ENCODE assay signal across 8 cellular contexts in the genomic region with DNA sequence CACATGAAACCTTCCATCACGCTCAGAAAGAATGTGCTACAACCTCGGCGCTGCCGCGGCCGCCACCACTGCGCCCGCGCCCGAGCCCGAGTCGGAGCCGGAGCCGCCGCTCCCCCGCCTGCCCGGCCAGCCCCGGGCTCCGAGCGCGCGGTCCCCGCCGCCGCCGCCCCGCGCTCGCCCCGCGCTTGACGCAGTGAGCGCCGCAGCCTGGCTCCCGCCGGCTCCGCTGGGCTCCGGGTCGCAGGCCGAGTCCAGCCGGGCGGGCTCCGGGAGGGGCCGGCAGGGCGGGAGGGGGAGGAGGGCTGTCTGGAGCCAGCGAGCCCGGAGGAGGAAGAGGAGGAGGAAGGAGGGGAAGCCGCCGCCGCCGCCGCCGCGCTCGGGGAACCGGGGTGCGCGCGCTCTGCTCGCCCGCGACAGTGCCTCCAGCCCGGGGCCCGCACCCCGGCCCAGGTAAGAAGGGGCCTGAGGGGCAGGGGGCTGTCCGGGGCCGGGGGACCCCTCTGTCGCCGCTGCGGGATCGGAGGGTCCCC. TPM values are rescaled to one million over a fixed set of nuclear protein-coding genes. Genes with fewer than 3 reads are reported as not detected.
DNase-seq lines count a peak whose midpoint lies in the region; ATAC-seq and TF ChIP-seq lines count a peak whose summit lies in the region.

No MANE protein-coding gene starts in this region.

- 1% methylated on average over 32 to 44 of the region's 71 CpGs for WGBS in mesodermal cell (ENCODE audit: insufficient coverage in 2 of 2), 2 experiments

- DNase-seq in BJ (ENCODE audit: low read depth) (no peak), COR-L47 (lab: John Stamatoyannopoulos, UW) (no peak)
- DNase-seq in stimulated activated CD4-positive, alpha-beta T cell treated with anti-CD3 and anti-CD28 coated beads, Interleukin-4, amount 100 ng/mL, for 24 hours, result no peak

- CTCF ChIA-PET in BJ (lab: Yijun Ruan, JAX), result no interaction called here

- H3K9me3 Mint-ChIP-seq in dendritic cell treated with granulocyte-macrophage colony-stimulating factor and Interleukin-4, amounts not matched to agents 40 ng/mL and 50 ng/mL, for 4 days, result no peaks in the 10 kb centered on the region

- H3K27me3 ChIP-seq in BJ (ENCODE audit: control insufficient read depth, insufficient read depth, low read length) (peaks cover 13% of the 10 kb centered on the region), HUES48 (ENCODE audit: control insufficient read depth, insufficient read depth, low read length) (peaks cover 81% of the 10 kb centered on the region)

- intact Hi-C loops in dendritic cell treated with granulocyte-macrophage colony-stimulating factor and Interleukin-4, amounts not matched to agents 40 ng/mL and 50 ng/mL, for 4 days (cut with micrococcal nuclease), result loop anchor here (2.0 to 10.0 kb wide), 2 partner anchors 543 to 689 kb away; partner anchors contain the start of gene EIF3B

- peaks cover 11% of the 10 kb centered on the region for H3K4me1 Mint-ChIP-seq in dendritic cell treated with granulocyte-macrophage colony-stimulating factor and Interleukin-4, amounts not matched to agents 40 ng/mL and 50 ng/mL, for 4 days (ENCODE audit: low read depth)

- peak overlapping the region; percentile 6 for H3K4me3 Mint-ChIP-seq in dendritic cell treated with granulocyte-macrophage colony-stimulating factor and Interleukin-4, amounts not matched to agents 40 ng/mL and 50 ng/mL, for 4 days

- H3K9me3 ChIP-seq in HUES48 (ENCODE audit: control insufficient read depth, insufficient read depth, low read length) (no peaks in the 10 kb centered on the region), mesodermal cell (ENCODE audit: control insufficient read depth, low read length) (no peaks in the 10 kb centered on the region)

- no peak overlapping the region for H3K9ac ChIP-seq in HUES48 (ENCODE audit: low read depth, low read length)

- no peaks in the 10 kb centered on the region for H3K36me3 Mint-ChIP-seq in dendritic cell treated with granulocyte-macrophage colony-stimulating factor and Interleukin-4, amounts not matched to agents 40 ng/mL and 50 ng/mL, for 4 days (ENCODE audit: low read depth)

- H3K36me3 ChIP-seq in BJ (ENCODE audit: control insufficient read depth, insufficient read depth, low read length) (no peaks in the 10 kb centered on the region), HUES48 (ENCODE audit: control insufficient read depth, insufficient read depth, low read length) (no peaks in the 10 kb centered on the region), mesodermal cell (ENCODE audit: control insufficient read depth, insufficient read depth, low read length) (no peaks in the 10 kb centered on the region)

- no peak for TF ChIP-seq CTCF in BJ (IDR thresholded peaks at IDR 0.05; ENCODE audit: insufficient read depth, low read depth, low read length)

- H3K27ac Mint-ChIP-seq in dendritic cell treated with granulocyte-macrophage colony-stimulating factor and Interleukin-4, amounts not matched to agents 40 ng/mL and 50 ng/mL, for 4 days, result no peak overlapping the region

- H3K4me1 ChIP-seq in HUES48 (ENCODE audit: control insufficient read depth, insufficient read depth, low read length), result peaks cover 11% of the 10 kb centered on the region; the same call in 1 of the 2 replicates
- peaks cover 18% of the 10 kb centered on the region for H3K4me1 ChIP-seq in mesodermal cell (ENCODE audit: control insufficient read depth, insufficient read depth, low read length, poor library complexity, severe bottlenecking)

- no peak overlapping the region for H3K27ac ChIP-seq in HUES48 (ENCODE audit: low read depth, low read length)
- H3K27ac ChIP-seq in mesodermal cell (ENCODE audit: low read depth, low read length, severe bottlenecking), result no peak overlapping the region

- peak overlapping the region; percentile 70 for H3K4me3 ChIP-seq in BJ (ENCODE audit: low read depth, low read length)
- H3K4me3 ChIP-seq in HUES48 (ENCODE audit: low read depth, low read length), result peak overlapping the region; percentile 55; the same call in 1 of the 2 replicates
- peak overlapping the region; percentile 66 for H3K4me3 ChIP-seq in mesodermal cell (ENCODE audit: extremely low read depth, insufficient read depth, low read length, poor library complexity, severe bottlenecking)

- POLR2A ChIA-PET in BJ (lab: Charles Lee), result no interaction called here

- peaks cover 71% of the 10 kb centered on the region for H3K27me3 Mint-ChIP-seq in dendritic cell treated with granulocyte-macrophage colony-stimulating factor and Interleukin-4, amounts not matched to agents 40 ng/mL and 50 ng/mL, for 4 days

- ATAC-seq in GM21529 (IDR thresholded peaks at IDR 0.05; ENCODE audit: unreplicated experiment), result no peak
- no peak for ATAC-seq in GM18858 (IDR thresholded peaks at IDR 0.05; ENCODE audit: unreplicated experiment)

RNA-seq across cellular contexts. Expression of gene ELFN1, which starts 4.3 kb away (rescaled TPM):
- polyA plus RNA-seq in BJ (2011; rRNA removed), result 0.99 and 1.7 TPM in 2 replicates
- polyA minus RNA-seq in BJ (2011; rRNA and poly(A)+ RNA removed), result 0.87 and 0.90 TPM in 2 replicates
- polyA plus RNA-seq in mesodermal cell (2013, experiment 1 of 2), result 21.3 TPM
- polyA plus RNA-seq in mesodermal cell (2013, experiment 2 of 2), result 16.8 TPM
